ENCODE assay signal across 27 cellular contexts in genomic region chr1:9420835-9421532, GRCh38.
DNase-seq lines count a peak whose midpoint lies in the region; ATAC-seq and TF ChIP-seq lines count a peak whose summit lies in the region.
"Had no signal": no experiment of that assay in that cellular context is flagged by ENCODE, and none has a peak within 500 bp of the region (broad histone marks: within the 10 kb centered on the region; RNA-seq: fewer than 3 reads in every experiment).

No MANE protein-coding gene starts in this region.

- intact Hi-C loops in activated CD8-positive, alpha-beta T cell treated with anti-CD3 and anti-CD28 coated beads for 36 hours (cut with micrococcal nuclease), result no loop called here

- no peak for TF ChIP-seq CTCF in Loucy (conservative IDR thresholded peaks at IDR 0.05; ENCODE audit: low read length)
- no peak for TF ChIP-seq CTCF in activated CD8-positive, alpha-beta T cell treated with anti-CD3 and anti-CD28 coated beads for 36 hours (IDR thresholded peaks at IDR 0.05)
- TF ChIP-seq CTCF in smooth muscle cell (IDR thresholded peaks at IDR 0.05; ENCODE audit: borderline replicate concordance, insufficient read depth, poor library complexity, severe bottlenecking), result no peak

- H3K27me3 Mint-ChIP-seq in stimulated activated naive CD8-positive, alpha-beta T cell treated with anti-CD3 and anti-CD28 coated beads, Interleukin-15, amount 100 ng/mL, for 72 hours, result peaks cover 77% of the 10 kb centered on the region
- peaks cover 27% of the 10 kb centered on the region for H3K27me3 Mint-ChIP-seq in activated CD8-positive, alpha-beta T cell treated with anti-CD3 and anti-CD28 coated beads for 36 hours

- no peaks in the 10 kb centered on the region for H3K27me3 ChIP-seq in Loucy (ENCODE audit: insufficient read depth, low read length, poor library complexity, severe bottlenecking)
- no peaks in the 10 kb centered on the region for H3K27me3 ChIP-seq in smooth muscle cell (ENCODE audit: low read depth)
- H3K27me3 ChIP-seq: BE2C, pancreas, transverse colon had no signal

- no peaks in the 10 kb centered on the region for H3K9me3 Mint-ChIP-seq in stimulated activated naive CD8-positive, alpha-beta T cell treated with anti-CD3 and anti-CD28 coated beads, Interleukin-15, amount 100 ng/mL, for 72 hours
- no peaks in the 10 kb centered on the region for H3K9me3 Mint-ChIP-seq in activated CD8-positive, alpha-beta T cell treated with anti-CD3 and anti-CD28 coated beads for 36 hours
- H3K9me3 Mint-ChIP-seq: activated naive CD4-positive, alpha-beta T cell treated with anti-CD3 and anti-CD28 coated beads, Interleukin-2, amount 50 U/mL, for 72 hours; neural crest cell had no signal

- no peaks in the 10 kb centered on the region for H3K36me3 ChIP-seq in Loucy (ENCODE audit: insufficient read depth, low read length)
- no peaks in the 10 kb centered on the region for H3K36me3 ChIP-seq in smooth muscle cell (ENCODE audit: low read depth)
- H3K36me3 ChIP-seq: BE2C, lower lobe of right lung, pancreas, transverse colon had no signal

- H3K27ac ChIP-seq in smooth muscle cell (ENCODE audit: low read depth), result no peak overlapping the region
- H3K27ac ChIP-seq: epithelial cell of prostate, lower lobe of right lung, pancreas, SK-N-MC, transverse colon had no signal

- CTCF ChIA-PET in activated CD8-positive, alpha-beta T cell treated with anti-CD3 and anti-CD28 coated beads for 36 hours (lab: Charles Lee), result interaction anchor here (1.3 kb wide), 1 partner anchor 34 kb away, joined by 3 read pairs; no protein-coding TSS in a partner anchor

- H3K4me3 ChIP-seq in Loucy (ENCODE audit: low read length, poor library complexity, severe bottlenecking) (peak overlapping the region; percentile 31), smooth muscle cell (no peak overlapping the region)
- H3K4me3 ChIP-seq: K562, lower lobe of right lung, pancreas, SK-N-MC, transverse colon had no signal

- H4K20me1 ChIP-seq in Loucy (ENCODE audit: insufficient read depth, low read length, poor library complexity, severe bottlenecking) (no peaks in the 10 kb centered on the region), smooth muscle cell (ENCODE audit: low read depth) (no peaks in the 10 kb centered on the region)

- H3K4me1 Mint-ChIP-seq in stimulated activated naive CD8-positive, alpha-beta T cell treated with anti-CD3 and anti-CD28 coated beads, Interleukin-15, amount 100 ng/mL, for 72 hours, result peaks cover 51% of the 10 kb centered on the region
- H3K4me1 Mint-ChIP-seq in activated CD8-positive, alpha-beta T cell treated with anti-CD3 and anti-CD28 coated beads for 36 hours (ENCODE audit: low read depth), result peaks cover 37% of the 10 kb centered on the region
- H3K4me1 Mint-ChIP-seq: neural crest cell had no signal

- no peaks in the 10 kb centered on the region for H3K9me2 ChIP-seq in Loucy (replicated peaks; ENCODE audit: low read depth, low read length)

- H3K9ac ChIP-seq in Loucy (ENCODE audit: low read depth, low read length, poor library complexity, severe bottlenecking) (peak overlapping the region; percentile 68), smooth muscle cell (ENCODE audit: low read depth) (no peak overlapping the region)

- no peak overlapping the region for H3K27ac Mint-ChIP-seq in stimulated activated naive CD8-positive, alpha-beta T cell treated with anti-CD3 and anti-CD28 coated beads, Interleukin-15, amount 100 ng/mL, for 72 hours
- no peak overlapping the region for H3K27ac Mint-ChIP-seq in activated CD8-positive, alpha-beta T cell treated with anti-CD3 and anti-CD28 coated beads for 36 hours
- H3K27ac Mint-ChIP-seq: activated naive CD4-positive, alpha-beta T cell treated with anti-CD3 and anti-CD28 coated beads, Interleukin-2, amount 50 U/mL, for 72 hours had no signal

- peak overlapping the region; percentile 51 for H3K4me2 ChIP-seq in Loucy (ENCODE audit: low read depth, low read length, poor library complexity, severe bottlenecking)
- no peak overlapping the region for H3K4me2 ChIP-seq in smooth muscle cell

- peak; percentile 53 for ATAC-seq in stimulated activated naive CD8-positive, alpha-beta T cell treated with anti-CD3 and anti-CD28 coated beads, Interleukin-15, amount 100 ng/mL, for 72 hours
- ATAC-seq in stimulated activated naive CD8-positive, alpha-beta T cell treated with anti-CD3 and anti-CD28 coated beads, Interleukin-15, Interleukin-2, amounts not matched to agents 100 U/mL and 50 U/mL, for 24 hours, result no peak
- peak; percentile 25 for ATAC-seq in activated CD8-positive, alpha-beta T cell treated with anti-CD3 and anti-CD28 coated beads for 36 hours
- no peak for ATAC-seq in HG02763 (IDR thresholded peaks at IDR 0.05; ENCODE audit: unreplicated experiment)
- ATAC-seq: activated naive CD4-positive, alpha-beta T cell treated with anti-CD3 and anti-CD28 coated beads, Interleukin-2, amount 50 U/mL, for 72 hours; K562; lower lobe of right lung; pancreas had no signal

- no peak overlapping the region for H2AFZ ChIP-seq in Loucy (ENCODE audit: low read length)
- no peak overlapping the region for H2AFZ ChIP-seq in smooth muscle cell (ENCODE audit: low read depth)

- peaks cover 10% of the 10 kb centered on the region; the same call in 1 of the 2 replicates for H3F3A ChIP-seq in Loucy (ENCODE audit: low read depth)
- H3F3A ChIP-seq in smooth muscle cell (ENCODE audit: low read depth), result no peaks in the 10 kb centered on the region

- H3K79me2 ChIP-seq in Loucy (ENCODE audit: insufficient read depth, low read length) (peaks cover 12% of the 10 kb centered on the region; the same call in 1 of the 2 replicates), smooth muscle cell (ENCODE audit: low read depth) (no peaks in the 10 kb centered on the region)

- H3K9me3 ChIP-seq in Loucy (ENCODE audit: insufficient read depth, low read depth, low read length), result no peaks in the 10 kb centered on the region
- H3K9me3 ChIP-seq in smooth muscle cell (replicated peaks; ENCODE audit: low read depth), result no peaks in the 10 kb centered on the region
- H3K9me3 ChIP-seq: BE2C, lower lobe of right lung, pancreas, transverse colon had no signal

- no peak for DNase-seq in stimulated activated naive CD8-positive, alpha-beta T cell treated with anti-CD3 and anti-CD28 coated beads, Interleukin-15, amount 100 ng/mL, for 72 hours
- DNase-seq in stimulated activated naive CD8-positive, alpha-beta T cell treated with anti-CD3 and anti-CD28 coated beads, Interleukin-15, Interleukin-2, amounts not matched to agents 100 U/mL and 50 U/mL, for 24 hours, result no peak
- no peak for DNase-seq in activated CD8-positive, alpha-beta T cell treated with anti-CD3 and anti-CD28 coated beads for 36 hours
- no peak for DNase-seq in activated CD8-positive, alpha-beta memory T cell treated with anti-CD3 and anti-CD28 coated beads for 24 hours
- no peak for DNase-seq in COLO829 (ENCODE audit: low spot score)
- no peak for DNase-seq in smooth muscle cell (lab: John Stamatoyannopoulos, UW; ENCODE audit: unreplicated experiment)
- DNase-seq: activated CD4-positive, alpha-beta T cell treated with anti-CD3 and anti-CD28 coated beads for 4 hours; anterior cingulate cortex; BE2C; DMS79 treated with DMSO at 0.1 percent for 48 hours; effector CD8-positive, alpha-beta T cell; lower lobe of right lung; MM.1S; NCI-H1417 treated with DMSO at 0.1 percent for 48 hours; NCI-H2081; NCI-H345; NCI-H774; pancreas; stimulated activated CD4-positive, alpha-beta T cell treated with anti-CD3 and anti-CD28 coated beads, Interleukin-2, amount 100 ng/mL, for 24 hours; transverse colon had no signal

- no peaks in the 10 kb centered on the region for H3K36me3 Mint-ChIP-seq in activated CD8-positive, alpha-beta T cell treated with anti-CD3 and anti-CD28 coated beads for 36 hours (ENCODE audit: low read depth)
- H3K36me3 Mint-ChIP-seq: activated naive CD4-positive, alpha-beta T cell treated with anti-CD3 and anti-CD28 coated beads, Interleukin-2, amount 50 U/mL, for 72 hours had no signal

- H3K4me3 Mint-ChIP-seq in stimulated activated naive CD8-positive, alpha-beta T cell treated with anti-CD3 and anti-CD28 coated beads, Interleukin-15, amount 100 ng/mL, for 72 hours, result no peak overlapping the region
- no peak overlapping the region for H3K4me3 Mint-ChIP-seq in activated CD8-positive, alpha-beta T cell treated with anti-CD3 and anti-CD28 coated beads for 36 hours
- H3K4me3 Mint-ChIP-seq: neural crest cell had no signal

- POLR2A ChIA-PET in activated CD8-positive, alpha-beta T cell treated with anti-CD3 and anti-CD28 coated beads for 36 hours (lab: Charles Lee), result no interaction called here

- 97% methylated on average over 5 of the region's 5 CpGs for WGBS in smooth muscle cell (ENCODE audit: low lambda C conversion rate)

- H3K4me1 ChIP-seq in Loucy (ENCODE audit: insufficient read depth, low read length, poor library complexity, severe bottlenecking), result peaks cover 91% of the 10 kb centered on the region
- no peaks in the 10 kb centered on the region for H3K4me1 ChIP-seq in smooth muscle cell (ENCODE audit: low read depth)
- H3K4me1 ChIP-seq: BE2C, pancreas had no signal

Comparison
In these comparisons a context has a peak if more than half of its experiments do, and no peak if none do; other contexts are left out.
1. ATAC-seq: peak in stimulated activated naive CD8-positive, alpha-beta T cell treated with anti-CD3 and anti-CD28 coated beads, Interleukin-15, amount 100 ng/mL, for 72 hours (single experiment) and activated CD8-positive, alpha-beta T cell treated with anti-CD3 and anti-CD28 coated beads for 36 hours (single experiment); none in stimulated activated naive CD8-positive, alpha-beta T cell treated with anti-CD3 and anti-CD28 coated beads, Interleukin-15, Interleukin-2, amounts not matched to agents 100 U/mL and 50 U/mL, for 24 hours (single experiment) and HG02763 (single experiment).